ENCODE assay signal across 19 cellular contexts in the genomic region with DNA sequence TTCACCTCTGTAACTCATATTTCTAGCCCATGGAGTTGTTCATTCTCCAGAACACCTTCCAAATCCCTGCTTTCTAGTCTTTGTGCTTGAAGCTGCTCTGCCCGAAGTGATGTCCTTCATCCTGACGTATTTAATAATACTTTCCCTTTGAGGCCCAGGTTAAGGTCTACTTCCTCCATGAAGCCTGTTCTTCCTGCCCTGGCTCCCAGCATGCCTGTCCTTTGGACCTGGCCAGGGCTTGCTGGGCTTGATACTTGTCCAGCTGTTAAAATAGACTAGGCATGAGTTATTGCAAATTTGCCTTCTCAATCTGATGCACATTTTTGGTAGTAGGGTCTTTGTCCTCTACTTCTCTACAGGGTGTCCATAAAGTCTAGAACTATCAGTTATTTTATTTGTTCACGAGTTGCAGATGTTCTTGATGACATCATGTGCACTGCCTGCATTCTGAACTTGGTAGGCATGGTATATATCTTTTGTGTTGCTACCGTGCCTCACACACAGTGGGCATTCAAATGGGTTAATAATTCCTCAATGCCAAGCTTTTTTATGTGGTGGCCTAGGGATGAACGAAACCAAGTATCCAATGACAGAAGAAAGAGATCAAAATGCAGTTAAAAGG.
"Had no signal": no experiment of that assay in that cellular context is flagged by ENCODE, and none has a peak within 500 bp of the region (broad histone marks: within the 10 kb centered on the region; RNA-seq: fewer than 3 reads in every experiment).

No MANE protein-coding gene starts in this region.

- H3K36me3 ChIP-seq: uterus had no signal

- H3K9me3 Mint-ChIP-seq: activated CD4-positive, alpha-beta memory T cell treated with anti-CD3 and anti-CD28 coated beads, Interleukin-2, amount 10 ng/mL, durations not matched to agents 7 days and 5 days; activated naive CD4-positive, alpha-beta T cell treated with anti-CD3 and anti-CD28 coated beads for 36 hours; activated naive CD8-positive, alpha-beta T cell treated with anti-CD3 and anti-CD28 coated beads, Interleukin-2, amount 10 ng/mL, durations not matched to agents 7 days and 5 days; activated T-cell treated with anti-CD3 and anti-CD28 coated beads, Interleukin-2, amount 50 U/mL, for 72 hours; natural killer cell; stimulated activated naive CD8-positive, alpha-beta T cell treated with anti-CD3 and anti-CD28 coated beads, Interleukin-15, amount 100 ng/mL, for 72 hours had no signal

- H3K4me3 ChIP-seq: heart right ventricle, left lung, pancreas, suprapubic skin, tibial nerve, uterus had no signal

- H3K27ac Mint-ChIP-seq: activated CD4-positive, alpha-beta memory T cell treated with anti-CD3 and anti-CD28 coated beads, Interleukin-2, amount 10 ng/mL, durations not matched to agents 7 days and 5 days; activated naive CD4-positive, alpha-beta T cell treated with anti-CD3 and anti-CD28 coated beads for 36 hours; activated naive CD8-positive, alpha-beta T cell treated with anti-CD3 and anti-CD28 coated beads, Interleukin-2, amount 10 ng/mL, durations not matched to agents 7 days and 5 days; natural killer cell; stimulated activated naive CD8-positive, alpha-beta T cell treated with anti-CD3 and anti-CD28 coated beads, Interleukin-15, amount 100 ng/mL, for 72 hours had no signal

- H3K27me3 ChIP-seq: pancreas, suprapubic skin had no signal

- H3K4me3 Mint-ChIP-seq: activated CD4-positive, alpha-beta memory T cell treated with anti-CD3 and anti-CD28 coated beads, Interleukin-2, amount 10 ng/mL, durations not matched to agents 7 days and 5 days; activated naive CD4-positive, alpha-beta T cell treated with anti-CD3 and anti-CD28 coated beads for 36 hours; activated naive CD8-positive, alpha-beta T cell treated with anti-CD3 and anti-CD28 coated beads, Interleukin-2, amount 10 ng/mL, durations not matched to agents 7 days and 5 days; activated T-cell treated with anti-CD3 and anti-CD28 coated beads, Interleukin-2, amount 50 U/mL, for 72 hours; stimulated activated naive CD8-positive, alpha-beta T cell treated with anti-CD3 and anti-CD28 coated beads, Interleukin-15, amount 100 ng/mL, for 72 hours had no signal

- DNase-seq: activated CD4-positive, alpha-beta memory T cell treated with anti-CD3 and anti-CD28 coated beads, Interleukin-2, amount 10 ng/mL, durations not matched to agents 7 days and 5 days; activated CD4-positive, alpha-beta T cell treated with anti-CD3 and anti-CD28 coated beads for 48 hours; activated effector memory CD4-positive, alpha-beta T cell treated with Interleukin-2 at 50 U/mL for 16 hours; activated naive CD4-positive, alpha-beta T cell treated with anti-CD3 and anti-CD28 coated beads for 36 hours; activated naive CD8-positive, alpha-beta T cell treated with anti-CD3 and anti-CD28 coated beads, Interleukin-2, amount 10 ng/mL, durations not matched to agents 7 days and 5 days; activated T-cell treated with anti-CD3 and anti-CD28 coated beads, Interleukin-2, amount 50 U/mL, for 72 hours; amniotic stem cell; cerebellar nuclear complex; cortex of kidney; heart right ventricle; left lung; natural killer cell; right cardiac atrium; stimulated activated CD4-positive, alpha-beta T cell treated with anti-CD3 and anti-CD28 coated beads, Interleukin-1b, Interleukin-23, amount 100 ng/mL, for 48 hours; stimulated activated naive CD8-positive, alpha-beta T cell treated with anti-CD3 and anti-CD28 coated beads, Interleukin-15, amount 100 ng/mL, for 72 hours; uterus had no signal

- ATAC-seq: activated T-cell treated with anti-CD3 and anti-CD28 coated beads, Interleukin-2, amount 50 U/mL, for 72 hours; heart right ventricle; left lung; natural killer cell; pancreas; right cardiac atrium; stimulated activated naive CD8-positive, alpha-beta T cell treated with anti-CD3 and anti-CD28 coated beads, Interleukin-15, amount 100 ng/mL, for 72 hours had no signal

- H3K27ac ChIP-seq: heart right ventricle, left lung, suprapubic skin, tibial nerve, uterus had no signal

- H3K9me3 ChIP-seq: heart right ventricle, left lung, pancreas, suprapubic skin, tibial nerve, uterus had no signal
